In the genomic region with DNA sequence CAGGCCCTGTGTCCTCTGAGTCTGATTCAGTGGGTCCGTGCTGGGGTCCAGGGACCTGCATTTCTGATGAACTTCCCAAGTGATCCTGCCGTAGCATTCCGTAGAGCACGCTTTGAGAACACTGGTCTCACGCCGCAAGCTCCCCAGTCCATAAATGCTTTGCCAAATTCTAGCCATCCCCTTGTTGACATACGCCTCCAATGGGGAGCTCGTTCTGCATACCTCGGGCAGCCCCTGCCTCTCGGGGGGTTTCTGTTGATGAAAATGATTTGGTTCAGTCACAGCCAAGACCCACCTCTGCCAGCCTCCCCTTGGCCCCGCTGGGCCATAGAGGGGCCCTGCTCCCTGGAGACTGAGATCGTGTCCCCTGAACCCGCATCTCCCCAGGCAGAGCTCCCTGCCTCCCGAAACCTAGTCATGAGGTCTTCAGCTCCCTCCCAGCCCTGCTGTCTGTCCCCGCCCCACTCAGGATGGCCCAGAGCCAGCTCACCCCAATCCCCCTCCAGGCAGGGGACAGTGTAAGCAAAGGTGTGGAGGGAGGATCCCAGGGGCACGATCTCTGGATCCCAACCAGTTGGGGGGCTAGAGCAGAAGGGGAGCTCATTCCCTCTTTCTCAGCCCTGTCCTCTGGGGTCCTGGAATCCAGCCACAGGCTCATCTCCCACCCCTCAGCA, we compare ENCODE assay signal across 12 cellular contexts. TPM values are rescaled to one million over a fixed set of nuclear protein-coding genes. Genes with fewer than 3 reads are reported as not detected.
DNase-seq lines count a peak whose midpoint lies in the region; ATAC-seq, FAIRE-seq and TF ChIP-seq lines count a peak whose summit lies in the region.
"Had no signal": no experiment of that assay in that cellular context is flagged by ENCODE, and none has a peak within 500 bp of the region (broad histone marks: within the 10 kb centered on the region; RNA-seq: fewer than 3 reads in every experiment).

No MANE protein-coding gene starts in this region.

- H3K9me3 Mint-ChIP-seq in activated CD4-positive, alpha-beta T cell treated with anti-CD3 and anti-CD28 coated beads, Interleukin-2, amount 10 ng/mL, durations not matched to agents 24 days and 14 days, result no peaks in the 10 kb centered on the region
- H3K9me3 Mint-ChIP-seq: activated CD4-positive, alpha-beta memory T cell treated with anti-CD3 and anti-CD28 coated beads, Interleukin-2, amount 10 ng/mL, durations not matched to agents 7 days and 5 days had no signal

- DNase-seq in activated CD4-positive, alpha-beta T cell treated with anti-CD3 and anti-CD28 coated beads, Interleukin-2, amount 10 ng/mL, durations not matched to agents 24 days and 14 days, result no peak
- DNase-seq in activated CD4-positive, alpha-beta T cell treated with anti-CD3 and anti-CD28 coated beads for 1 hour, result no peak
- DNase-seq in SW480 (ENCODE audit: low spot score) (peak; percentile 39), kidney (peak; percentile 73), smooth muscle cell (lab: John Stamatoyannopoulos, UW; ENCODE audit: unreplicated experiment) (no peak), D341Med (ENCODE audit: low spot score) (no peak), substantia nigra (lab: John Stamatoyannopoulos, UW) (no peak)
- DNase-seq: activated CD4-positive, alpha-beta memory T cell treated with anti-CD3 and anti-CD28 coated beads, Interleukin-2, amount 10 ng/mL, durations not matched to agents 7 days and 5 days; mesendoderm; NCI-H1048; NCI-H2171 treated with DMSO at 0.1 percent for 48 hours had no signal

- intact Hi-C loops in activated CD4-positive, alpha-beta T cell treated with anti-CD3 and anti-CD28 coated beads, Interleukin-2, amount 10 ng/mL, durations not matched to agents 24 days and 14 days (cut with micrococcal nuclease), result no loop called here
- intact Hi-C loops in kidney (cut with DNase I), result no loop called here

- peak overlapping the region; percentile 15 for H3K27ac Mint-ChIP-seq in activated CD4-positive, alpha-beta T cell treated with anti-CD3 and anti-CD28 coated beads, Interleukin-2, amount 10 ng/mL, durations not matched to agents 24 days and 14 days

- no peak overlapping the region for H3K4me3 Mint-ChIP-seq in activated CD4-positive, alpha-beta T cell treated with anti-CD3 and anti-CD28 coated beads, Interleukin-2, amount 10 ng/mL, durations not matched to agents 24 days and 14 days
- H3K4me3 Mint-ChIP-seq: activated CD4-positive, alpha-beta memory T cell treated with anti-CD3 and anti-CD28 coated beads, Interleukin-2, amount 10 ng/mL, durations not matched to agents 7 days and 5 days had no signal

- no peak overlapping the region for H3K4me3 ChIP-seq in kidney (ENCODE audit: low read length in 2 of 2)
- no peak overlapping the region for H3K4me3 ChIP-seq in smooth muscle cell

- no peak for ATAC-seq in GM19463 (IDR thresholded peaks at IDR 0.05; ENCODE audit: unreplicated experiment)

- peaks cover 12 to 34% of the 10 kb centered on the region in 2 donors for H3K4me1 ChIP-seq in kidney (ENCODE audit: control insufficient read depth in 1 of 2, insufficient read depth in 1 of 2, low read depth in 1 of 2, low read length in 2 of 2)
- peaks cover 5% of the 10 kb centered on the region for H3K4me1 ChIP-seq in smooth muscle cell (ENCODE audit: low read depth)

- H3K36me3 ChIP-seq in kidney (ENCODE audit: control insufficient read depth in 1 of 2, insufficient read depth in 2 of 2, low read length in 2 of 2), result no peaks in the 10 kb centered on the region
- H3K36me3 ChIP-seq in smooth muscle cell (ENCODE audit: low read depth), result no peaks in the 10 kb centered on the region

- no peak overlapping the region for H3K4me2 ChIP-seq in smooth muscle cell

- H3K79me2 ChIP-seq in smooth muscle cell (ENCODE audit: low read depth), result no peaks in the 10 kb centered on the region

- H3K4me1 Mint-ChIP-seq in activated CD4-positive, alpha-beta T cell treated with anti-CD3 and anti-CD28 coated beads, Interleukin-2, amount 10 ng/mL, durations not matched to agents 24 days and 14 days, result peaks cover 30% of the 10 kb centered on the region

- H3K36me3 Mint-ChIP-seq in activated CD4-positive, alpha-beta T cell treated with anti-CD3 and anti-CD28 coated beads, Interleukin-2, amount 10 ng/mL, durations not matched to agents 24 days and 14 days (ENCODE audit: low read depth), result peaks cover 1% of the 10 kb centered on the region

- FAIRE-seq in kidney (lab: Jason Lieb, UNC), result no peak

- no peak overlapping the region for H2AFZ ChIP-seq in smooth muscle cell (ENCODE audit: low read depth)

- H3F3A ChIP-seq in smooth muscle cell (ENCODE audit: low read depth), result no peaks in the 10 kb centered on the region

- TF ChIP-seq CTCF in kidney (IDR thresholded peaks at IDR 0.05; ENCODE audit: borderline replicate concordance, extremely low read depth, insufficient read depth) (no peak), smooth muscle cell (IDR thresholded peaks at IDR 0.05; ENCODE audit: borderline replicate concordance, insufficient read depth, poor library complexity, severe bottlenecking) (no peak)

- WGBS in smooth muscle cell (ENCODE audit: low lambda C conversion rate), result 88% methylated on average over 16 of the region's 16 CpGs

- H3K27me3 Mint-ChIP-seq in activated CD4-positive, alpha-beta T cell treated with anti-CD3 and anti-CD28 coated beads, Interleukin-2, amount 10 ng/mL, durations not matched to agents 24 days and 14 days, result no peaks in the 10 kb centered on the region
- H3K27me3 Mint-ChIP-seq: activated CD4-positive, alpha-beta memory T cell treated with anti-CD3 and anti-CD28 coated beads, Interleukin-2, amount 10 ng/mL, durations not matched to agents 7 days and 5 days had no signal

- no peaks in the 10 kb centered on the region for H3K9me3 ChIP-seq in kidney (ENCODE audit: control insufficient read depth in 1 of 2, low read length in 2 of 2)
- H3K9me3 ChIP-seq in smooth muscle cell (replicated peaks; ENCODE audit: low read depth), result no peaks in the 10 kb centered on the region

- H3K9ac ChIP-seq in kidney (ENCODE audit: low read length in 2 of 2) (peak overlapping the region in 1 of 2 donors; percentile 58), smooth muscle cell (ENCODE audit: low read depth) (no peak overlapping the region)

- H4K20me1 ChIP-seq in smooth muscle cell (ENCODE audit: low read depth), result no peaks in the 10 kb centered on the region

- peak overlapping the region; percentile 72 to 82 for H3K27ac ChIP-seq in kidney (ENCODE audit: low read depth in 2 of 2, low read length in 2 of 2)
- peak overlapping the region; percentile 72 for H3K27ac ChIP-seq in smooth muscle cell (ENCODE audit: low read depth)
- H3K27ac ChIP-seq in substantia nigra (ENCODE audit: low read depth, low read length, poor library complexity, severe bottlenecking), result no peak overlapping the region

- no peaks in the 10 kb centered on the region for H3K27me3 ChIP-seq in smooth muscle cell (ENCODE audit: low read depth)

RNA-seq across cellular contexts. Expression of gene SPNS2, which starts 16.2 kb away (rescaled TPM):
- total RNA-seq in activated CD4-positive, alpha-beta T cell treated with anti-CD3 and anti-CD28 coated beads, Interleukin-2, amount 10 ng/mL, durations not matched to agents 24 days and 14 days, result 0.17 and 0.28 TPM in 2 replicates
- 60.5 TPM for total RNA-seq in kidney
- 75.1 TPM for polyA plus RNA-seq in kidney (ENCODE audit: insufficient read depth, low read depth, low replicate concordance)
- 15.9 and 16.5 TPM in 2 replicates for total RNA-seq in smooth muscle cell
- 5.1 and 44.1 TPM in 2 replicates for polyA plus RNA-seq in smooth muscle cell

RNA-seq across cellular contexts. Expression of gene SPNS3, which starts 48.7 kb away (rescaled TPM):
- 1.3 and 1.9 TPM in 2 replicates for total RNA-seq in activated CD4-positive, alpha-beta T cell treated with anti-CD3 and anti-CD28 coated beads, Interleukin-2, amount 10 ng/mL, durations not matched to agents 24 days and 14 days
- 1.4 TPM for total RNA-seq in kidney
- 3.7 TPM for polyA plus RNA-seq in kidney (ENCODE audit: insufficient read depth, low read depth, low replicate concordance)
- total RNA-seq in smooth muscle cell, result 0.09 TPM in 1 of 2 replicates, not detected in the other
- polyA plus RNA-seq in smooth muscle cell, result 1.1 TPM in 1 of 2 replicates, not detected in the other

Comparison
In these comparisons a context has a peak if more than half of its experiments do, and no peak if none do; other contexts are left out.
1. DNase-seq: peak in SW480 (single experiment) and kidney (single experiment); none in activated CD4-positive, alpha-beta T cell treated with anti-CD3 and anti-CD28 coated beads, Interleukin-2, amount 10 ng/mL, durations not matched to agents 24 days and 14 days (single experiment), activated CD4-positive, alpha-beta T cell treated with anti-CD3 and anti-CD28 coated beads for 1 hour (single experiment), smooth muscle cell (single experiment), D341Med (single experiment) and substantia nigra (0 of 49).
2. RNA of gene SPNS2, which starts 16.2 kb away (total RNA-seq): 60.5 TPM in kidney (single experiment) and 15.9 to 16.5 TPM in smooth muscle cell; 0.17 to 0.28 TPM in activated CD4-positive, alpha-beta T cell treated with anti-CD3 and anti-CD28 coated beads, Interleukin-2, amount 10 ng/mL, durations not matched to agents 24 days and 14 days; every median in the first group is over 10 times any median in the second.